Comparison of ENCODE assay signal across 24 cellular contexts in genomic region chr18:3115430-3116025, GRCh38.
A peak's percentile ranks its signal among the peaks of the same experiment; 100 is the strongest.
DNase-seq lines count a peak whose midpoint lies in the region; ATAC-seq and TF ChIP-seq lines count a peak whose summit lies in the region.
"Had no signal": no experiment of that assay in that cellular context is flagged by ENCODE, and none has a peak within 500 bp of the region (broad histone marks: within the 10 kb centered on the region; RNA-seq: fewer than 3 reads in every experiment).

No MANE protein-coding gene starts in this region.

- TF ChIP-seq CTCF in GM23338 (conservative IDR thresholded peaks at IDR 0.05; ENCODE audit: low read depth in 2 of 2) (no peak), esophagus muscularis mucosa (IDR thresholded peaks at IDR 0.05) (no peak), neutrophil (IDR thresholded peaks at IDR 0.05) (no peak)

- H3K27ac ChIP-seq in GM23338 (ENCODE audit: low read depth), result no peak overlapping the region
- no peak overlapping the region for H3K27ac ChIP-seq in esophagus muscularis mucosa (replicated peaks in 1 of 4)
- peak overlapping the region; percentile 60 for H3K27ac ChIP-seq in neutrophil
- H3K27ac ChIP-seq: dorsolateral prefrontal cortex, GM23248, SJSA1 had no signal

- H3K27me3 Mint-ChIP-seq in GM23338 (ENCODE audit: insufficient read depth, low read depth, poor library complexity), result peaks cover 20% of the 10 kb centered on the region
- H3K27me3 Mint-ChIP-seq: CD4-positive, alpha-beta T cell had no signal

- peak; percentile 45; the same call in 2 of the 3 replicates for ATAC-seq in GM23338
- ATAC-seq in left colon, result no peak
- no peak for ATAC-seq in HG03457 (IDR thresholded peaks at IDR 0.05; ENCODE audit: unreplicated experiment)
- ATAC-seq in HG03565 (IDR thresholded peaks at IDR 0.05; ENCODE audit: unreplicated experiment), result no peak
- ATAC-seq: activated CD8-positive, alpha-beta T cell treated with anti-CD3 and anti-CD28 coated beads, Interleukin-2, amount 10 ng/mL, durations not matched to agents 7 days and 5 days; mucosa of descending colon; upper lobe of right lung had no signal

- H3K36me3 Mint-ChIP-seq in GM23338 (ENCODE audit: low read depth), result no peaks in the 10 kb centered on the region

- no peaks in the 10 kb centered on the region for H3K9me2 ChIP-seq in GM23338 (ENCODE audit: insufficient read depth)

- intact Hi-C loops in esophagus muscularis mucosa (cut with DNase I), result no loop called here
- intact Hi-C loops in left colon (cut with DNase I, micrococcal nuclease), result no loop called here

- H3K9me3 ChIP-seq in esophagus muscularis mucosa, result no peaks in the 10 kb centered on the region
- H3K9me3 ChIP-seq in neutrophil, result no peaks in the 10 kb centered on the region
- H3K9me3 ChIP-seq: mucosa of descending colon, SJSA1, upper lobe of right lung had no signal

- H4K20me1 ChIP-seq in GM23338 (replicated peaks; ENCODE audit: insufficient read depth), result no peaks in the 10 kb centered on the region; the same call in 1 of the 2 replicates

- no peak overlapping the region for H3K4me3 ChIP-seq in GM23338
- no peak overlapping the region for H3K4me3 ChIP-seq in esophagus muscularis mucosa
- H3K4me3 ChIP-seq in neutrophil (ENCODE audit: low read depth in 1 of 2, low read length in 1 of 2), result no peak overlapping the region
- H3K4me3 ChIP-seq: dorsolateral prefrontal cortex, GM23248, mucosa of descending colon, SJSA1, upper lobe of right lung had no signal

- no peak for TF ChIP-seq POLR2A in esophagus muscularis mucosa (IDR thresholded peaks at IDR 0.05; ENCODE audit: low read depth)

- no peak overlapping the region for H2AFZ ChIP-seq in GM23338
- H2AFZ ChIP-seq: GM23248 had no signal

- no peaks in the 10 kb centered on the region for H3F3A ChIP-seq in GM23338 (replicated peaks; ENCODE audit: low read depth)

- TF ChIP-seq EP300 in esophagus muscularis mucosa (IDR thresholded peaks at IDR 0.05), result no peak

- DNase-seq in GM23338 (ENCODE audit: low spot score) (no peak), NCI-H69 (lab: John Stamatoyannopoulos, UW) (peak; percentile 15), esophagus muscularis mucosa (ENCODE audit: extremely low spot score) (peak; percentile 42), left colon (no peak)
- DNase-seq in stimulated activated CD4-positive, alpha-beta T cell treated with anti-CD3 and anti-CD28 coated beads, Interleukin-4, amount 100 ng/mL, for 1 hour, result no peak
- DNase-seq: activated CD4-positive, CD25-positive, alpha-beta regulatory T cell treated with anti-CD3 and anti-CD28 coated beads, Interleukin-2, amount 50 U/mL, for 72 hours; activated CD8-positive, alpha-beta T cell treated with anti-CD3 and anti-CD28 coated beads, Interleukin-2, amount 10 ng/mL, durations not matched to agents 7 days and 5 days; activated gamma-delta T cell; CD4-positive, alpha-beta T cell; cerebellar nuclear complex; DMS153; dorsolateral prefrontal cortex; GM23248; mucosa of descending colon; NCI-H1092 treated with DMSO at 0.1 percent for 48 hours; NCI-H2029 treated with DMSO at 0.1 percent for 48 hours; NCI-H446 treated with DMSO at 0.1 percent for 48 hours; NK-92 treated with Interleukin-12 subunit alpha and Interleukin-12 subunit beta, amount 100 ng/mL, for 24 hours; posterior cingulate gyrus; upper lobe of right lung had no signal

- H3K27me3 ChIP-seq in GM23338 (ENCODE audit: insufficient read depth), result peaks cover 45% of the 10 kb centered on the region
- H3K27me3 ChIP-seq in esophagus muscularis mucosa, result no peaks in the 10 kb centered on the region
- H3K27me3 ChIP-seq in neutrophil, result no peaks in the 10 kb centered on the region
- H3K27me3 ChIP-seq: dorsolateral prefrontal cortex, SJSA1, upper lobe of right lung had no signal

- H3K36me3 ChIP-seq in GM23338 (ENCODE audit: insufficient read depth), result no peaks in the 10 kb centered on the region
- peaks cover 4 to 68% (median 28%) of the 10 kb centered on the region in 4 donors for H3K36me3 ChIP-seq in esophagus muscularis mucosa
- no peaks in the 10 kb centered on the region for H3K36me3 ChIP-seq in neutrophil
- H3K36me3 ChIP-seq: SJSA1, upper lobe of right lung had no signal

- 93% methylated on average over 7 of the region's 7 CpGs for WGBS in esophagus muscularis mucosa

- H3K27ac Mint-ChIP-seq in GM23338, result no peak overlapping the region
- H3K27ac Mint-ChIP-seq: activated CD8-positive, alpha-beta T cell treated with anti-CD3 and anti-CD28 coated beads, Interleukin-2, amount 10 ng/mL, durations not matched to agents 7 days and 5 days; CD4-positive, alpha-beta T cell had no signal

- peaks cover 20% of the 10 kb centered on the region; the same call in 2 of the 3 replicates for H3K4me1 Mint-ChIP-seq in GM23338

- H3K4me2 ChIP-seq in GM23338, result no peak overlapping the region

- no peaks in the 10 kb centered on the region for H3K9me3 Mint-ChIP-seq in GM23338
- H3K9me3 Mint-ChIP-seq: CD4-positive, alpha-beta T cell had no signal

- H3K4me3 Mint-ChIP-seq in GM23338, result no peak overlapping the region
- H3K4me3 Mint-ChIP-seq: activated CD8-positive, alpha-beta T cell treated with anti-CD3 and anti-CD28 coated beads, Interleukin-2, amount 10 ng/mL, durations not matched to agents 7 days and 5 days; CD4-positive, alpha-beta T cell had no signal

- H3K79me2 ChIP-seq in GM23338 (replicated peaks; ENCODE audit: insufficient read depth), result no peaks in the 10 kb centered on the region

- peaks cover 8% of the 10 kb centered on the region; the same call in 1 of the 2 replicates for H3K4me1 ChIP-seq in GM23338 (ENCODE audit: insufficient read depth)
- H3K4me1 ChIP-seq in esophagus muscularis mucosa, result no peaks in the 10 kb centered on the region
- H3K4me1 ChIP-seq in neutrophil (ENCODE audit: control insufficient read depth in 1 of 2, insufficient read depth in 1 of 2, low read depth in 1 of 2, low read length in 1 of 2), result peaks cover 23 to 25% of the 10 kb centered on the region in 2 experiments

TF ChIP-seq in GM23338, 12 proteins besides CTCF, POLR2A, EP300 and RAD21 (continues in another document):
- TF ChIP-seq POLR2AphosphoS5 (IDR thresholded peaks at IDR 0.05; ENCODE audit: low read depth) (no peak), EZH2phosphoT487 (IDR thresholded peaks at IDR 0.05; ENCODE audit: unreplicated experiment) (no peak), NANOG (IDR thresholded peaks at IDR 0.05; ENCODE audit: borderline replicate concordance) (no peak), STAT1 (IDR thresholded peaks at IDR 0.05; ENCODE audit: unreplicated experiment) (no peak)
- TF ChIP-seq, protein P1, sequence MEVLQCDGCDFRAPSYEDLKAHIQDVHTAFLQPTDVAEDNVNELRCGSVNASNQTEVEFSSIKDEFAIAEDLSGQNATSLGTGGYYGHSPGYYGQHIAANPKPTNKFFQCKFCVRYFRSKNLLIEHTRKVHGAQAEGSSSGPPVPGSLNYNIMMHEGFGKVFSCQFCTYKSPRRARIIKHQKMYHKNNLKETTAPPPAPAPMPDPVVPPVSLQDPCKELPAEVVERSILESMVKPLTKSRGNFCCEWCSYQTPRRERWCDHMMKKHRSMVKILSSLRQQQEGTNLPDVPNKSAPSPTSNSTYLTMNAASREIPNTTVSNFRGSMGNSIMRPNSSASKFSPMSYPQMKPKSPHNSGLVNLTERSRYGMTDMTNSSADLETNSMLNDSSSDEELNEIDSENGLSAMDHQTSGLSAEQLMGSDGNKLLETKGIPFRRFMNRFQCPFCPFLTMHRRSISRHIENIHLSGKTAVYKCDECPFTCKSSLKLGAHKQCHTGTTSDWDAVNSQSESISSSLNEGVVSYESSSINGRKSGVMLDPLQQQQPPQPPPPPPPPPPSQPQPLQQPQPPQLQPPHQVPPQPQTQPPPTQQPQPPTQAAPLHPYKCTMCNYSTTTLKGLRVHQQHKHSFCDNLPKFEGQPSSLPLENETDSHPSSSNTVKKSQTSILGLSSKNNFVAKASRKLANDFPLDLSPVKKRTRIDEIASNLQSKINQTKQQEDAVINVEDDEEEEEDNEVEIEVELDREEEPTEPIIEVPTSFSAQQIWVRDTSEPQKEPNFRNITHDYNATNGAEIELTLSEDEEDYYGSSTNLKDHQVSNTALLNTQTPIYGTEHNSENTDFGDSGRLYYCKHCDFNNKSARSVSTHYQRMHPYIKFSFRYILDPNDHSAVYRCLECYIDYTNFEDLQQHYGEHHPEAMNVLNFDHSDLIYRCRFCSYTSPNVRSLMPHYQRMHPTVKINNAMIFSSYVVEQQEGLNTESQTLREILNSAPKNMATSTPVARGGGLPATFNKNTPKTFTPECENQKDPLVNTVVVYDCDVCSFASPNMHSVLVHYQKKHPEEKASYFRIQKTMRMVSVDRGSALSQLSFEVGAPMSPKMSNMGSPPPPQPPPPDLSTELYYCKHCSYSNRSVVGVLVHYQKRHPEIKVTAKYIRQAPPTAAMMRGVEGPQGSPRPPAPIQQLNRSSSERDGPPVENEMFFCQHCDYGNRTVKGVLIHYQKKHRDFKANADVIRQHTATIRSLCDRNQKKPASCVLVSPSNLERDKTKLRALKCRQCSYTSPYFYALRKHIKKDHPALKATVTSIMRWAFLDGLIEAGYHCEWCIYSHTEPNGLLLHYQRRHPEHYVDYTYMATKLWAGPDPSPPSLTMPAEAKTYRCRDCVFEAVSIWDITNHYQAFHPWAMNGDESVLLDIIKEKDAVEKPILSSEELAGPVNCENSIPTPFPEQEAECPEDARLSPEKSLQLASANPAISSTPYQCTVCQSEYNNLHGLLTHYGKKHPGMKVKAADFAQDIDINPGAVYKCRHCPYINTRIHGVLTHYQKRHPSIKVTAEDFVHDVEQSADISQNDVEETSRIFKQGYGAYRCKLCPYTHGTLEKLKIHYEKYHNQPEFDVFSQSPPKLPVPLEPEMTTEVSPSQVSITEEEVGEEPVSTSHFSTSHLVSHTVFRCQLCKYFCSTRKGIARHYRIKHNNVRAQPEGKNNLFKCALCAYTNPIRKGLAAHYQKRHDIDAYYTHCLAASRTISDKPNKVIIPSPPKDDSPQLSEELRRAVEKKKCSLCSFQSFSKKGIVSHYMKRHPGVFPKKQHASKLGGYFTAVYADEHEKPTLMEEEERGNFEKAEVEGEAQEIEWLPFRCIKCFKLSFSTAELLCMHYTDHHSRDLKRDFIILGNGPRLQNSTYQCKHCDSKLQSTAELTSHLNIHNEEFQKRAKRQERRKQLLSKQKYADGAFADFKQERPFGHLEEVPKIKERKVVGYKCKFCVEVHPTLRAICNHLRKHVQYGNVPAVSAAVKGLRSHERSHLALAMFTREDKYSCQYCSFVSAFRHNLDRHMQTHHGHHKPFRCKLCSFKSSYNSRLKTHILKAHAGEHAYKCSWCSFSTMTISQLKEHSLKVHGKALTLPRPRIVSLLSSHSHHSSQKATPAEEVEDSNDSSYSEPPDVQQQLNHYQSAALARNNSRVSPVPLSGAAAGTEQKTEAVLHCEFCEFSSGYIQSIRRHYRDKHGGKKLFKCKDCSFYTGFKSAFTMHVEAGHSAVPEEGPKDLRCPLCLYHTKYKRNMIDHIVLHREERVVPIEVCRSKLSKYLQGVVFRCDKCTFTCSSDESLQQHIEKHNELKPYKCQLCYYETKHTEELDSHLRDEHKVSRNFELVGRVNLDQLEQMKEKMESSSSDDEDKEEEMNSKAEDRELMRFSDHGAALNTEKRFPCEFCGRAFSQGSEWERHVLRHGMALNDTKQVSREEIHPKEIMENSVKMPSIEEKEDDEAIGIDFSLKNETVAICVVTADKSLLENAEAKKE (CRISPR knock-in tag; IDR thresholded peaks at IDR 0.05), result no peak

Comparison
In these comparisons a context has a peak if more than half of its experiments do, and no peak if none do; other contexts are left out.
1. DNase-seq: peak in NCI-H69 (single experiment) and esophagus muscularis mucosa (single experiment); none in GM23338 (single experiment), left colon (0 of 2) and stimulated activated CD4-positive, alpha-beta T cell treated with anti-CD3 and anti-CD28 coated beads, Interleukin-4, amount 100 ng/mL, for 1 hour (single experiment).